ENCODE assay signal across 19 cellular contexts in the genomic region with DNA sequence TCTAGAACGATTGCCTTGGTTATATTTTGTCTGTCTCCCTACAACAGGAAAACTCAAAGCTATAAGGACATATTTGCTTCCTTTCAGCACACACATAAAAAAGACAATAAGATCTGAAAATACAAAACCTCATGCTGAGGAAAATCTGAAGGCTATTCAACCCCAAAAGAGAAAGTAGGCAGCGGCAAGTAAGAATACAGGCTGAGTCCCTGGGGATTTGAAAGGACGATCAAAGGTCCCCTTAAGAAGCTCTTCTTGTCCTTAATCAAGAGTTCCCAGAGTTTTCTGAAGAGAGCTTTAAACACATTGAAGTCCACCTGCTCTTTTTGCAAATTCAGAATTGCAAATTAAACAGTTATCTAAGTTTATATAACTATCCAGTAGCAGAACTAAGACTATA. TPM values are rescaled to one million over a fixed set of nuclear protein-coding genes. Genes with fewer than 3 reads are reported as not detected.
"Had no signal": no experiment of that assay in that cellular context is flagged by ENCODE, and none has a peak within 500 bp of the region (broad histone marks: within the 10 kb centered on the region; RNA-seq: fewer than 3 reads in every experiment).

No MANE protein-coding gene starts in this region.

- H3K9me3 ChIP-seq: esophagus muscularis mucosa, left lung, mucosa of descending colon, testis had no signal

- DNase-seq: activated CD4-positive, alpha-beta T cell treated with anti-CD3 and anti-CD28 coated beads for 48 hours; activated CD8-positive, alpha-beta memory T cell treated with anti-CD3 and anti-CD28 coated beads, Interleukin-2, amount 50 U/mL, for 48 hours; activated gamma-delta T cell; activated T-cell treated with anti-CD3 and anti-CD28 coated beads, Interleukin-2, amount 50 U/mL, for 72 hours; hippocampal formation; kidney; left lung; mucosa of descending colon; naive thymus-derived CD8-positive, alpha-beta T cell; retina; stimulated activated CD4-positive, alpha-beta T cell treated with anti-CD3 and anti-CD28 coated beads, Interleukin-2, amount 100 ng/mL, for 48 hours; stimulated activated naive CD4-positive, alpha-beta T cell treated with Interleukin-2 at 50 U/mL for 16 hours; testis had no signal

- ATAC-seq: activated naive CD4-positive, alpha-beta T cell treated with anti-CD3 and anti-CD28 coated beads, Interleukin-2, amount 50 U/mL, for 72 hours; activated T-cell treated with anti-CD3 and anti-CD28 coated beads, Interleukin-2, amount 50 U/mL, for 72 hours; left lung; mucosa of descending colon; naive thymus-derived CD8-positive, alpha-beta T cell had no signal

- H3K36me3 ChIP-seq: esophagus muscularis mucosa, left lung had no signal

- H3K9me3 Mint-ChIP-seq: activated naive CD4-positive, alpha-beta T cell treated with anti-CD3 and anti-CD28 coated beads, Interleukin-2, amount 50 U/mL, for 72 hours; activated T-cell treated with anti-CD3 and anti-CD28 coated beads, Interleukin-2, amount 50 U/mL, for 72 hours; naive thymus-derived CD8-positive, alpha-beta T cell had no signal

- H3K4me1 Mint-ChIP-seq: naive thymus-derived CD8-positive, alpha-beta T cell had no signal

- H3K27me3 ChIP-seq: left lung, testis had no signal

- H3K27ac Mint-ChIP-seq: activated naive CD4-positive, alpha-beta T cell treated with anti-CD3 and anti-CD28 coated beads, Interleukin-2, amount 50 U/mL, for 72 hours; activated T-cell treated with anti-CD3 and anti-CD28 coated beads, Interleukin-2, amount 50 U/mL, for 72 hours; naive thymus-derived CD8-positive, alpha-beta T cell had no signal

- H3K4me1 ChIP-seq: esophagus muscularis mucosa, left lung, testis had no signal

- H3K4me3 ChIP-seq: esophagus muscularis mucosa, left lung, mucosa of descending colon, testis had no signal

- H3K36me3 Mint-ChIP-seq: activated naive CD4-positive, alpha-beta T cell treated with anti-CD3 and anti-CD28 coated beads, Interleukin-2, amount 50 U/mL, for 72 hours; naive thymus-derived CD8-positive, alpha-beta T cell had no signal

- H3K27ac ChIP-seq: esophagus muscularis mucosa, testis had no signal

- H3K4me3 Mint-ChIP-seq: activated T-cell treated with anti-CD3 and anti-CD28 coated beads, Interleukin-2, amount 50 U/mL, for 72 hours had no signal

RNA-seq across cellular contexts. Expression of a gene that starts 53.3 kb away (rescaled TPM):
- total RNA-seq: activated naive CD4-positive, alpha-beta T cell treated with anti-CD3 and anti-CD28 coated beads, Interleukin-2, amount 50 U/mL, for 72 hours; activated T-cell treated with anti-CD3 and anti-CD28 coated beads, Interleukin-2, amount 50 U/mL, for 72 hours; cardiac septum; esophagus muscularis mucosa; glomerular endothelial cell; kidney; left lung; mucosa of descending colon; naive thymus-derived CD8-positive, alpha-beta T cell; T-helper 1 cell treated with Interleukin-12 subunit alpha and Interleukin-12 subunit beta and Interleukin-4 antibody, amounts not matched to agents 30 ng/mL and 1 ng/mL, for 36 hours; ureter had no signal
